20 cellular contexts compared by ENCODE assay signal in genomic region chr2:119338282-119338681, GRCh38. TPM values are rescaled to one million over a fixed set of nuclear protein-coding genes. Genes with fewer than 3 reads are reported as not detected.
DNase-seq lines count a peak whose midpoint lies in the region; ATAC-seq and TF ChIP-seq lines count a peak whose summit lies in the region.
"Had no signal": no experiment of that assay in that cellular context is flagged by ENCODE, and none has a peak within 500 bp of the region (broad histone marks: within the 10 kb centered on the region; RNA-seq: fewer than 3 reads in every experiment).

No MANE protein-coding gene starts in this region.

- H3K27ac Mint-ChIP-seq in CD4-positive, alpha-beta T cell: peak overlapping the region; percentile 11
- H3K27ac Mint-ChIP-seq in naive thymus-derived CD8-positive, alpha-beta T cell: peak overlapping the region in 9 of 10 donors; percentile 10 to 85 (median 63)
- H3K27ac Mint-ChIP-seq: activated CD8-positive, alpha-beta memory T cell treated with anti-CD3 and anti-CD28 coated beads, Interleukin-2, amount 10 ng/mL, durations not matched to agents 7 days and 5 days had no signal

- H3K36me3 ChIP-seq in KOPT-K1 (ENCODE audit: insufficient read depth, low read length): no peaks in the 10 kb centered on the region
- H3K36me3 ChIP-seq: MG63 had no signal

- H3K27me3 ChIP-seq in CD4-positive, alpha-beta T cell (ENCODE audit: control insufficient read depth, insufficient read depth, low read length): no peaks in the 10 kb centered on the region
- H3K27me3 ChIP-seq: heart right ventricle, MG63 had no signal

- H3K4me1 Mint-ChIP-seq in CD4-positive, alpha-beta T cell (ENCODE audit: low read depth): peaks cover 15% of the 10 kb centered on the region
- H3K4me1 Mint-ChIP-seq in naive thymus-derived CD8-positive, alpha-beta T cell: peaks cover 11 to 27% (median 23%) of the 10 kb centered on the region in 4 donors

- POLR2A ChIA-PET in CD4-positive, alpha-beta T cell (lab: Charles Lee): no interaction called here
- POLR2A ChIA-PET in naive thymus-derived CD8-positive, alpha-beta T cell (lab: Charles Lee): no interaction called here

- no peak overlapping the region for H3K27ac ChIP-seq in CD4-positive, alpha-beta T cell (ENCODE audit: low read depth, low read length)
- H3K27ac ChIP-seq in KOPT-K1 (ENCODE audit: low read depth, low read length, poor library complexity, severe bottlenecking) (peak overlapping the region; percentile 61), VCaP (peak overlapping the region; percentile 83)
- H3K27ac ChIP-seq: GM23248, heart right ventricle, lower lobe of right lung had no signal

- no peak for DNase-seq in CD4-positive, alpha-beta T cell
- no peak for DNase-seq in naive thymus-derived CD8-positive, alpha-beta T cell
- DNase-seq: activated CD4-positive, CD25-positive, alpha-beta regulatory T cell treated with anti-CD3 and anti-CD28 coated beads, Interleukin-2, amount 50 U/mL, for 72 hours; activated CD8-positive, alpha-beta memory T cell treated with anti-CD3 and anti-CD28 coated beads, Interleukin-2, amount 10 ng/mL, durations not matched to agents 7 days and 5 days; activated effector memory CD4-positive, alpha-beta T cell treated with Interleukin-2 at 50 U/mL for 16 hours; anterior cingulate cortex; GM23248; heart right ventricle; lower lobe of right lung; MG63; naive thymus-derived CD4-positive, alpha-beta T cell; NCI-H1930; NCI-H446 treated with DMSO at 0.1 percent for 48 hours; substantia nigra; T-helper 17 cell had no signal

- CTCF ChIA-PET in CD4-positive, alpha-beta T cell (lab: Charles Lee): no interaction called here

- no peak overlapping the region for H3K4me3 Mint-ChIP-seq in CD4-positive, alpha-beta T cell
- peak overlapping the region in 8 of 10 donors; percentile 15 to 73 (median 30) for H3K4me3 Mint-ChIP-seq in naive thymus-derived CD8-positive, alpha-beta T cell
- H3K4me3 Mint-ChIP-seq: activated CD8-positive, alpha-beta memory T cell treated with anti-CD3 and anti-CD28 coated beads, Interleukin-2, amount 10 ng/mL, durations not matched to agents 7 days and 5 days; T-helper 17 cell had no signal

- H3K36me3 Mint-ChIP-seq in CD4-positive, alpha-beta T cell (ENCODE audit: low read depth): peaks cover 20% of the 10 kb centered on the region
- peaks cover 6 to 19% (median 16%) of the 10 kb centered on the region in 3 donors for H3K36me3 Mint-ChIP-seq in naive thymus-derived CD8-positive, alpha-beta T cell

- no peak for TF ChIP-seq CTCF in CD4-positive, alpha-beta T cell (IDR thresholded peaks at IDR 0.05)
- TF ChIP-seq CTCF in VCaP (conservative IDR thresholded peaks at IDR 0.05): no peak

- H3K9me3 ChIP-seq in CD4-positive, alpha-beta T cell (ENCODE audit: control insufficient read depth, low read length): no peaks in the 10 kb centered on the region
- no peaks in the 10 kb centered on the region for H3K9me3 ChIP-seq in KOPT-K1 (ENCODE audit: insufficient read depth, low read length, poor library complexity, severe bottlenecking)
- H3K9me3 ChIP-seq: heart right ventricle, lower lobe of right lung, MG63 had no signal

- no peaks in the 10 kb centered on the region for H3K9me3 Mint-ChIP-seq in CD4-positive, alpha-beta T cell
- H3K9me3 Mint-ChIP-seq in naive thymus-derived CD8-positive, alpha-beta T cell: no peaks in the 10 kb centered on the region

- ATAC-seq in CD4-positive, alpha-beta T cell (ENCODE audit: poor library complexity): no peak
- ATAC-seq in naive thymus-derived CD8-positive, alpha-beta T cell: no peak
- ATAC-seq in GM18867 (IDR thresholded peaks at IDR 0.05; ENCODE audit: unreplicated experiment) (no peak), GM18502 (IDR thresholded peaks at IDR 0.05; ENCODE audit: poor library complexity, unreplicated experiment) (no peak), HG03378 (IDR thresholded peaks at IDR 0.05; ENCODE audit: unreplicated experiment) (no peak)
- ATAC-seq: activated CD8-positive, alpha-beta memory T cell treated with anti-CD3 and anti-CD28 coated beads, Interleukin-2, amount 10 ng/mL, durations not matched to agents 7 days and 5 days; heart right ventricle; lower lobe of right lung; naive thymus-derived CD4-positive, alpha-beta T cell; T-helper 17 cell had no signal

- no peaks in the 10 kb centered on the region for H3K27me3 Mint-ChIP-seq in CD4-positive, alpha-beta T cell
- H3K27me3 Mint-ChIP-seq in naive thymus-derived CD8-positive, alpha-beta T cell: no peaks in the 10 kb centered on the region
- H3K27me3 Mint-ChIP-seq: activated CD8-positive, alpha-beta memory T cell treated with anti-CD3 and anti-CD28 coated beads, Interleukin-2, amount 10 ng/mL, durations not matched to agents 7 days and 5 days; naive thymus-derived CD4-positive, alpha-beta T cell; T-helper 17 cell had no signal

- intact Hi-C loops in CD4-positive, alpha-beta T cell (cut with DNase I, micrococcal nuclease): no loop called here

RNA-seq across cellular contexts. Expression of gene C2orf76, which starts 28.4 kb away (rescaled TPM):
- total RNA-seq in CD4-positive, alpha-beta T cell: 1 to 10 TPM; 2.8 to 4.5 TPM
- 10 to 100 TPM; 10.7 to 11.9 TPM for total RNA-seq in naive thymus-derived CD8-positive, alpha-beta T cell
- polyA plus RNA-seq in naive thymus-derived CD8-positive, alpha-beta T cell: 10 to 100 TPM; 16.3 to 37.5 (median 23.6) TPM

RNA-seq across cellular contexts. Expression of gene DBI, which starts 28.5 kb away (rescaled TPM):
- total RNA-seq in CD4-positive, alpha-beta T cell: 10 to 100 TPM; 23.6 to 27.4 TPM
- 10 to 100 TPM; 41.5 to 49.7 TPM for total RNA-seq in naive thymus-derived CD8-positive, alpha-beta T cell
- 100 to 1,000 TPM; 249 to 374 (median 295) TPM for polyA plus RNA-seq in naive thymus-derived CD8-positive, alpha-beta T cell
